ENCODE assay signal across 10 cellular contexts in genomic region chr2:60819155-60819862, GRCh38.
DNase-seq lines count a peak whose midpoint lies in the region; ATAC-seq, FAIRE-seq and TF ChIP-seq lines count a peak whose summit lies in the region.
"Had no signal": no experiment of that assay in that cellular context is flagged by ENCODE, and none has a peak within 500 bp of the region (broad histone marks: within the 10 kb centered on the region; RNA-seq: fewer than 3 reads in every experiment).

No MANE protein-coding gene starts in this region.

- POLR2A ChIA-PET in H1 (lab: Charles Lee; ENCODE audit: partially characterized antibody) = no interaction called here

- no peak overlapping the region for H2BK15ac ChIP-seq in H1 (ENCODE audit: low read length)

- H3K36me3 ChIP-seq in H1 (ENCODE audit: control insufficient read depth in 2 of 4, insufficient read depth in 4 of 4, low read length in 3 of 4) = no peaks in the 10 kb centered on the region
- H3K36me3 ChIP-seq: adrenal gland had no signal

- no peak for ATAC-seq in SK-N-SH treated with all-trans-retinoic acid at 6 μM for 48 hours

- no peak overlapping the region for H3K4me2 ChIP-seq in H1 (ENCODE audit: insufficient read depth in 1 of 2, low read depth in 2 of 2, low read length in 2 of 2)

- H4K5ac ChIP-seq in H1 (ENCODE audit: insufficient read length, low read depth, low read length) = no peak overlapping the region

- peak; percentile 91 for DNase-seq in activated CD8-positive, alpha-beta memory T cell treated with anti-CD3 and anti-CD28 coated beads, Interleukin-2, amount 50 U/mL, for 1 hour (ENCODE audit: extremely low read depth)
- DNase-seq in H1 (ENCODE audit: low read depth in 1 of 2, low spot score in 2 of 2) (no peak), DMS 273 treated with DMSO at 0.1 percent for 48 hours (lab: John Stamatoyannopoulos, UW) (no peak), hippocampal formation (lab: John Stamatoyannopoulos, UW) (no peak), caudate nucleus (lab: John Stamatoyannopoulos, UW) (no peak)
- DNase-seq in stimulated activated CD8-positive, alpha-beta memory T cell treated with anti-CD3 and anti-CD28 coated beads, Interleukin-12 subunit alpha, Interleukin-12 subunit beta, amount 100 ng/mL, for 24 hours (ENCODE audit: extremely low read depth) = peak; percentile 64
- DNase-seq: NCI-H2081 had no signal

- CTCF ChIA-PET in H1 (lab: Charles Lee; ENCODE audit: partially characterized antibody) = interaction anchor here (0.6 to 2.9 kb wide), 5 partner anchors 9 to 179 kb away, joined by 3 to 16 read pairs (median 3); no protein-coding TSS in a partner anchor

- H2BK20ac ChIP-seq in H1 (ENCODE audit: low read length) = no peak overlapping the region

- no peaks in the 10 kb centered on the region for H3K79me1 ChIP-seq in H1 (ENCODE audit: low read depth, low read length)

- no peak for TF ChIP-seq CTCF in H1 (IDR thresholded peaks at IDR 0.05; ENCODE audit: control extremely low read depth in 1 of 3, insufficient read depth in 1 of 3, low read depth in 1 of 3, low read length in 3 of 3)

- no peaks in the 10 kb centered on the region for H4K20me1 ChIP-seq in H1 (replicated peaks in 1 of 2; ENCODE audit: control insufficient read depth in 1 of 2, insufficient read depth in 2 of 2, low read length in 2 of 2)

- no peak for TF ChIP-seq EP300 in H1 (IDR thresholded peaks at IDR 0.05; ENCODE audit: borderline replicate concordance in 1 of 2, low read depth in 2 of 2, low read length in 2 of 2)

- no peaks in the 10 kb centered on the region for H3K9me3 ChIP-seq in H1 (ENCODE audit: insufficient read depth in 2 of 2, low read depth in 1 of 2, low read length in 1 of 2)
- H3K9me3 ChIP-seq: adrenal gland had no signal

- peaks cover 24 to 40% (median 29%) of the 10 kb centered on the region in 3 donors for H3K4me1 Mint-ChIP-seq in IgD-negative memory B cell

- peak overlapping the region; percentile 29 to 84 (median 84) for H3K27ac Mint-ChIP-seq in IgD-negative memory B cell

- H3K4me1 ChIP-seq in H1 (replicated peaks in 1 of 4; ENCODE audit: control insufficient read depth in 3 of 4, insufficient read depth in 4 of 4, low read length in 3 of 4) = 0 out of 7 replicates have a peak, but pooled peaks cover 0 to 2% (median 0%) of the 10 kb centered on the region in 4 experiments
- H3K4me1 ChIP-seq: adrenal gland had no signal

- no peak overlapping the region for H2BK12ac ChIP-seq in H1 (ENCODE audit: low read depth, low read length)

- no peak overlapping the region for H3K14ac ChIP-seq in H1 (ENCODE audit: insufficient read length)

- H3K27me3 Mint-ChIP-seq in IgD-negative memory B cell = no peaks in the 10 kb centered on the region

- H2AFZ ChIP-seq in H1 (ENCODE audit: low read length) = peak overlapping the region; percentile 28; the same call in 1 of the 2 replicates

- no peaks in the 10 kb centered on the region for H3K36me3 Mint-ChIP-seq in IgD-negative memory B cell

- no peak overlapping the region for H2BK5ac ChIP-seq in H1 (ENCODE audit: low read depth, low read length)

- H3K56ac ChIP-seq in H1 (replicated peaks; ENCODE audit: insufficient read length, low read depth, low read length) = no peak overlapping the region

- peak overlapping the region; percentile 31 to 53 (median 48) for H3K4me3 Mint-ChIP-seq in IgD-negative memory B cell

- H3K4me3 ChIP-seq in H1 (ENCODE audit: extremely low read depth in 1 of 4, insufficient read depth in 2 of 4, low read depth in 3 of 4, low read length in 4 of 4) = no peak overlapping the region
- H3K4me3 ChIP-seq: adrenal gland had no signal

- no peaks in the 10 kb centered on the region for H3K9me3 Mint-ChIP-seq in IgD-negative memory B cell

- no peaks in the 10 kb centered on the region for H3K79me2 ChIP-seq in H1 (ENCODE audit: control insufficient read depth in 1 of 2, insufficient read depth in 2 of 2, low read length in 2 of 2)

- no peak overlapping the region for H3K9ac ChIP-seq in H1 (replicated peaks in 1 of 4; ENCODE audit: extremely low read depth in 1 of 4, low read depth in 3 of 4, low read length in 3 of 4)

- no peak for TF ChIP-seq POLR2A in H1 (IDR thresholded peaks at IDR 0.05; ENCODE audit: control extremely low read depth in 1 of 2, low read depth in 2 of 2, low read length in 2 of 2)

- WGBS in H1 (ENCODE audit: extremely low coverage in 1 of 2, insufficient coverage in 1 of 2, insufficient read length in 1 of 2, insufficient replicate concordance in 2 of 2, low coverage in 1 of 2, low lambda C conversion rate in 2 of 2, missing lambda C conversion rate in 1 of 2), 2 experiments = 91% methylated on average over 15 of the region's 15 CpGs; no CpG with 5 or more reads in 1 of the 2 experiments

- H3K23ac ChIP-seq in H1 (ENCODE audit: insufficient read length) = no peak overlapping the region

- H3K18ac ChIP-seq in H1 (ENCODE audit: extremely low read depth, low read length) = no peak overlapping the region

- no peak overlapping the region for H4K8ac ChIP-seq in H1 (ENCODE audit: extremely low read depth, insufficient read depth, low read length)

- TF ChIP-seq RAD21 in H1 (IDR thresholded peaks at IDR 0.05 in 1 of 2, conservative IDR thresholded peaks at IDR 0.05 in 1 of 2; ENCODE audit: low read depth in 2 of 2, low read length in 2 of 2) = no peak

- no peak overlapping the region for H3K27ac ChIP-seq in H1 (ENCODE audit: low read depth, low read length)
- no peak overlapping the region for H3K27ac ChIP-seq in caudate nucleus (ENCODE audit: low read depth, low read length)
- H3K27ac ChIP-seq: adrenal gland had no signal

- H2BK120ac ChIP-seq in H1 (replicated peaks; ENCODE audit: low read depth, low read length) = no peak overlapping the region

- no peak overlapping the region for H3K4ac ChIP-seq in H1 (replicated peaks; ENCODE audit: insufficient read length, low read depth, low read length)

- no peak for FAIRE-seq in H1 (lab: Jason Lieb, UNC)

- H3K23me2 ChIP-seq in H1 (ENCODE audit: low read depth, low read length) = no peaks in the 10 kb centered on the region

- H4K91ac ChIP-seq in H1 (replicated peaks; ENCODE audit: insufficient read length, low read length) = no peak overlapping the region

- H3K27me3 ChIP-seq in H1 (replicated peaks in 1 of 4; ENCODE audit: control insufficient read depth in 3 of 4, extremely low read depth in 1 of 4, insufficient read depth in 3 of 4, low read length in 3 of 4) = no peaks in the 10 kb centered on the region
- H3K27me3 ChIP-seq: adrenal gland had no signal

- no peak overlapping the region for H2AK5ac ChIP-seq in H1 (ENCODE audit: low read depth, low read length)

TF ChIP-seq in H1, 55 proteins besides CTCF, POLR2A, EP300 and RAD21:
- no peak for TF ChIP-seq SAP30 (IDR thresholded peaks at IDR 0.05; ENCODE audit: insufficient read depth, insufficient replicate concordance, low read length)
- TF ChIP-seq SIN3A (conservative IDR thresholded peaks at IDR 0.05 in 1 of 2, IDR thresholded peaks at IDR 0.05 in 1 of 2; ENCODE audit: low read depth in 1 of 2, low read length in 2 of 2) = no peak
- no peak for TF ChIP-seq BCL11A (IDR thresholded peaks at IDR 0.05; ENCODE audit: low read depth in 2 of 2, low read length in 2 of 2)
- no peak for TF ChIP-seq ATF3 (IDR thresholded peaks at IDR 0.05; ENCODE audit: insufficient read depth, low read depth, low read length)
- no peak for TF ChIP-seq TCF12 (IDR thresholded peaks at IDR 0.05; ENCODE audit: low read depth, low read length)
- no peak for TF ChIP-seq YY1 (IDR thresholded peaks at IDR 0.05; ENCODE audit: low read depth, low read length)
- no peak for TF ChIP-seq CBX5 (IDR thresholded peaks at IDR 0.05; ENCODE audit: low read depth, low read length)
- no peak for TF ChIP-seq MAFK (IDR thresholded peaks at IDR 0.05; ENCODE audit: low read depth, low read length)
- no peak for TF ChIP-seq CHD2 (IDR thresholded peaks at IDR 0.05; ENCODE audit: low read length)
- TF ChIP-seq KDM5A (IDR thresholded peaks at IDR 0.05; ENCODE audit: low read length) = no peak
- no peak for TF ChIP-seq CEBPB (IDR thresholded peaks at IDR 0.05; ENCODE audit: low read depth, low read length)
- TF ChIP-seq FOSL1 (IDR thresholded peaks at IDR 0.05; ENCODE audit: insufficient read depth, low read depth, low read length) = no peak
- TF ChIP-seq ZNF274 (IDR thresholded peaks at IDR 0.05; ENCODE audit: borderline replicate concordance, extremely low read depth, low read length) = no peak

TF ChIP-seq in SK-N-SH treated with all-trans-retinoic acid at 6 μM for 48 hours, 23 proteins besides CTCF, POLR2A, EP300 and RAD21 (continues in another document):
- TF ChIP-seq ZFP3 (CRISPR knock-in tag; IDR thresholded peaks at IDR 0.05) = no peak
- no peak for TF ChIP-seq ARNTL (CRISPR knock-in tag; IDR thresholded peaks at IDR 0.05; ENCODE audit: borderline replicate concordance, low read depth)
- no peak for TF ChIP-seq RARB (CRISPR knock-in tag; IDR thresholded peaks at IDR 0.05)
- TF ChIP-seq ZNF70 (CRISPR knock-in tag; IDR thresholded peaks at IDR 0.05) = no peak
- no peak for TF ChIP-seq TOX (CRISPR knock-in tag; IDR thresholded peaks at IDR 0.05; ENCODE audit: borderline replicate concordance)
- TF ChIP-seq SNAI2 (CRISPR knock-in tag; IDR thresholded peaks at IDR 0.05) = no peak
- TF ChIP-seq GLIS3 (CRISPR knock-in tag; IDR thresholded peaks at IDR 0.05) = no peak
- TF ChIP-seq POU6F1 (CRISPR knock-in tag; IDR thresholded peaks at IDR 0.05; ENCODE audit: borderline replicate concordance, low read depth) = no peak
- no peak for TF ChIP-seq OSR1 (CRISPR knock-in tag; IDR thresholded peaks at IDR 0.05)

Comparison
In these comparisons a context has a peak if more than half of its experiments do, and no peak if none do; other contexts are left out.
1. DNase-seq: peak in activated CD8-positive, alpha-beta memory T cell treated with anti-CD3 and anti-CD28 coated beads, Interleukin-2, amount 50 U/mL, for 1 hour (single experiment) and stimulated activated CD8-positive, alpha-beta memory T cell treated with anti-CD3 and anti-CD28 coated beads, Interleukin-12 subunit alpha, Interleukin-12 subunit beta, amount 100 ng/mL, for 24 hours (single experiment); none in H1 (0 of 2), DMS 273 treated with DMSO at 0.1 percent for 48 hours (single experiment), hippocampal formation (0 of 2) and caudate nucleus (0 of 61).